2 cellular contexts compared by ENCODE assay signal in genomic region chr9:99385215-99385614, GRCh38.
TF ChIP-seq lines count a peak whose summit lies in the region.

No MANE protein-coding gene starts in this region.

TF ChIP-seq in GM23338, 12 proteins besides CTCF, POLR2A, EP300 and RAD21:
- no peak for TF ChIP-seq ZNF462 (CRISPR knock-in tag; IDR thresholded peaks at IDR 0.05)
- TF ChIP-seq EZH2phosphoT487 (IDR thresholded peaks at IDR 0.05; ENCODE audit: unreplicated experiment): no peak
- no peak for TF ChIP-seq REST (IDR thresholded peaks at IDR 0.05; ENCODE audit: unreplicated experiment)
- no peak for TF ChIP-seq ZNF114 (CRISPR knock-in tag; IDR thresholded peaks at IDR 0.05)
- no peak for TF ChIP-seq ZNF331 (CRISPR knock-in tag; IDR thresholded peaks at IDR 0.05; ENCODE audit: low read depth)
- no peak for TF ChIP-seq NANOG (IDR thresholded peaks at IDR 0.05; ENCODE audit: borderline replicate concordance)
- TF ChIP-seq CREB1 (CRISPR knock-in tag; IDR thresholded peaks at IDR 0.05; ENCODE audit: low read depth): no peak
- TF ChIP-seq STAT1 (IDR thresholded peaks at IDR 0.05; ENCODE audit: unreplicated experiment): no peak
- no peak for TF ChIP-seq POLR2AphosphoS5 (IDR thresholded peaks at IDR 0.05; ENCODE audit: low read depth)
- no peak for TF ChIP-seq JUNB (IDR thresholded peaks at IDR 0.05; ENCODE audit: unreplicated experiment)
- no peak for TF ChIP-seq ETS1 (IDR thresholded peaks at IDR 0.05)
TF ChIP-seq in GM23338: peak in this region for 0.

TF ChIP-seq in IMR-90, 13 proteins besides CTCF, POLR2A, EP300 and RAD21 (continued from another document):
- no peak for TF ChIP-seq ELK1 (IDR thresholded peaks at IDR 0.05; ENCODE audit: borderline replicate concordance, low read depth, low read length)
- TF ChIP-seq NFE2L2 (IDR thresholded peaks at IDR 0.05; ENCODE audit: low read depth, low read length): no peak
- TF ChIP-seq MAFK (IDR thresholded peaks at IDR 0.05; ENCODE audit: low read depth, low read length): no peak
- TF ChIP-seq SMC3 (IDR thresholded peaks at IDR 0.05; ENCODE audit: low read depth, low read length): no peak
- no peak for TF ChIP-seq CEBPB (IDR thresholded peaks at IDR 0.05; ENCODE audit: low read depth, low read length)
- no peak for TF ChIP-seq USF2 (IDR thresholded peaks at IDR 0.05; ENCODE audit: low read depth, low read length)
- no peak for TF ChIP-seq RFX5 (IDR thresholded peaks at IDR 0.05; ENCODE audit: low read depth, low read length)
- TF ChIP-seq CHD1 (IDR thresholded peaks at IDR 0.05; ENCODE audit: low read depth, low read length): no peak
- no peak for TF ChIP-seq BHLHE40 (IDR thresholded peaks at IDR 0.05; ENCODE audit: low read depth, low read length)
